ENCODE assay signal across 8 cellular contexts in the genomic region with DNA sequence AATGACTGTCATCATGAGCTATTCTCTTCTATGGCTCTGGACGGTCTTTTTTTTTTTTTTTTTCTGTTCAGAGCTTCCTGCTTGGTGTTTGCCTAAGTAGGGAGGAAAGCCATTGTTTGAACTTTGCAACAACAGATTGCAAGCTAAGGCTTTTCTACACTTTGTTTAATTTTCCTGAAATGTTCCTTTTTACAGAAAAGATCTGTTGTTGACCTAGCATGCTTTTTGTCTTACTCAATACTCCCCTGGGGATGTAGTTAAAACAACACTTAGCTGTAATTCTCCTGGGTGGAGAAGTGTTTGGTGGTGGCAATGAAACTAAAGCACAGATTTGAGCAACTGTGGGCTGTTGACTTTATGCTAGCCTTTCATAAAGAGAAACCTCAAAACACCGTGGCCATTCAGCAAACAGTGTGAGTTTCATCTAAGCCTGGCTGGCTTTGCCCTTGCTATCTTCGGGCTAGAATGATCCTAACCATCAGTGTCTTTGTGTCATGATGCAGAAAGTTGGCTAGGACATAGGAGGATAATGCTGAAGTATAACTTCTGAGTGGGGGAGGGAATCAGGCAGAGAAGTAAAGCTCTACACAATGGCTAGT.
DNase-seq lines count a peak whose midpoint lies in the region; ATAC-seq, FAIRE-seq and TF ChIP-seq lines count a peak whose summit lies in the region.

No MANE protein-coding gene starts in this region.

- H3K27me3 ChIP-seq in BLaER1 treated with 17β-estradiol and CSF1 and Interleukin-3, amounts not matched to agents 10 nM and 100 nM, result no peaks in the 10 kb centered on the region
- no peaks in the 10 kb centered on the region for H3K27me3 ChIP-seq in lung (ENCODE audit: control insufficient read depth, insufficient read depth)

- H3K36me3 Mint-ChIP-seq in activated naive CD8-positive, alpha-beta T cell treated with anti-CD3 and anti-CD28 coated beads, Interleukin-2, amount 50 U/mL, for 24 hours (ENCODE audit: low read depth), result no peaks in the 10 kb centered on the region

- peak; percentile 96 for FAIRE-seq in GM19239 (lab: Jason Lieb, UNC)

- no peaks in the 10 kb centered on the region for H4K20me1 ChIP-seq in BLaER1 treated with 17β-estradiol and CSF1 and Interleukin-3, amounts not matched to agents 10 nM and 100 nM

- DNase-seq in GM19239 (ENCODE audit: insufficient read length, low spot score) (no peak), lung (ENCODE audit: low spot score) (no peak), ecto neural progenitor cell (ENCODE audit: low spot score) (no peak), CD1c-positive myeloid dendritic cell (ENCODE audit: extremely low spot score) (no peak)
- DNase-seq in activated naive CD8-positive, alpha-beta T cell treated with anti-CD3 and anti-CD28 coated beads, Interleukin-2, amount 50 U/mL, for 24 hours, result no peak
- no peak for DNase-seq in activated CD8-positive, alpha-beta memory T cell treated with anti-CD3 and anti-CD28 coated beads, Interleukin-2, amount 50 U/mL, for 48 hours

- H3K36me3 ChIP-seq in BLaER1 treated with 17β-estradiol and CSF1 and Interleukin-3, amounts not matched to agents 10 nM and 100 nM, result peaks cover 0 to 10% (median 0%) of the 10 kb centered on the region in 11 experiments; a peak in 1 of 22 replicates
- H3K36me3 ChIP-seq in lung (ENCODE audit: control insufficient read depth in 2 of 2, insufficient read depth in 2 of 2, low read length in 2 of 2), result no peaks in the 10 kb centered on the region

- H3K4me2 ChIP-seq in BLaER1 treated with 17β-estradiol and CSF1 and Interleukin-3, amounts not matched to agents 10 nM and 100 nM, result peak overlapping the region; percentile 64 to 96 (median 86)

- no peak for TF ChIP-seq CTCF in lung (IDR thresholded peaks at IDR 0.05; ENCODE audit: control extremely low read depth, extremely low read depth)

- 21 to 25% methylated on average over 3 of the region's 3 CpGs for WGBS in lung, 2 donors

- H3K9me3 ChIP-seq in BLaER1 treated with 17β-estradiol and CSF1 and Interleukin-3, amounts not matched to agents 10 nM and 100 nM (replicated peaks in 1 of 11), result 0 out of 22 replicates have a peak, but pooled peaks cover 0 to 7% (median 0%) of the 10 kb centered on the region in 11 experiments
- no peaks in the 10 kb centered on the region for H3K9me3 ChIP-seq in lung (ENCODE audit: control insufficient read depth in 2 of 2, insufficient read depth in 1 of 2, low read length in 1 of 2)

- H3K27ac ChIP-seq in BLaER1 treated with 17β-estradiol and CSF1 and Interleukin-3, amounts not matched to agents 10 nM and 100 nM, result peak overlapping the region; percentile 85 to 96 (median 93)
- peak overlapping the region in 1 of 2 donors; percentile 50 for H3K27ac ChIP-seq in lung (ENCODE audit: low read depth in 1 of 2, low read length in 1 of 2)

- H3K4me1 Mint-ChIP-seq in activated naive CD8-positive, alpha-beta T cell treated with anti-CD3 and anti-CD28 coated beads, Interleukin-2, amount 50 U/mL, for 24 hours, result peaks cover 57% of the 10 kb centered on the region

- no peaks in the 10 kb centered on the region for H3K9me3 Mint-ChIP-seq in activated naive CD8-positive, alpha-beta T cell treated with anti-CD3 and anti-CD28 coated beads, Interleukin-2, amount 50 U/mL, for 24 hours

- ATAC-seq in HG03159 (IDR thresholded peaks at IDR 0.05; ENCODE audit: unreplicated experiment) (peak; percentile 64), lung (ENCODE audit: insufficient read depth, low FRiP score) (peak; percentile 35)
- ATAC-seq in activated naive CD8-positive, alpha-beta T cell treated with anti-CD3 and anti-CD28 coated beads, Interleukin-2, amount 50 U/mL, for 24 hours, result peak; percentile 26

- H3K4me3 Mint-ChIP-seq in activated naive CD8-positive, alpha-beta T cell treated with anti-CD3 and anti-CD28 coated beads, Interleukin-2, amount 50 U/mL, for 24 hours, result no peak overlapping the region

- H3K27me3 Mint-ChIP-seq in activated naive CD8-positive, alpha-beta T cell treated with anti-CD3 and anti-CD28 coated beads, Interleukin-2, amount 50 U/mL, for 24 hours, result peaks cover 2% of the 10 kb centered on the region

- peak overlapping the region; percentile 72 to 84 (median 76) for H3K9ac ChIP-seq in BLaER1 treated with 17β-estradiol and CSF1 and Interleukin-3, amounts not matched to agents 10 nM and 100 nM

- peaks cover 94 to 100% (median 98%) of the 10 kb centered on the region in 10 experiments for H3K4me1 ChIP-seq in BLaER1 treated with 17β-estradiol and CSF1 and Interleukin-3, amounts not matched to agents 10 nM and 100 nM
- peaks cover 0 to 1% of the 10 kb centered on the region in 2 donors for H3K4me1 ChIP-seq in lung (ENCODE audit: control insufficient read depth in 2 of 2, insufficient read depth in 2 of 2, low read length in 2 of 2)

- peak overlapping the region in 8 of 10 experiments; percentile 12 to 42 (median 26); a peak in 9 of 20 replicates for H3K4me3 ChIP-seq in BLaER1 treated with 17β-estradiol and CSF1 and Interleukin-3, amounts not matched to agents 10 nM and 100 nM
- no peak overlapping the region for H3K4me3 ChIP-seq in lung

- H3K27ac Mint-ChIP-seq in activated naive CD8-positive, alpha-beta T cell treated with anti-CD3 and anti-CD28 coated beads, Interleukin-2, amount 50 U/mL, for 24 hours, result no peak overlapping the region
